18 cellular contexts compared by ENCODE assay signal in genomic region chr10:97522937-97523336, GRCh38. TPM values are rescaled to one million over a fixed set of nuclear protein-coding genes. Genes with fewer than 3 reads are reported as not detected.
"Had no signal": no experiment of that assay in that cellular context is flagged by ENCODE, and none has a peak within 500 bp of the region (broad histone marks: within the 10 kb centered on the region; RNA-seq: fewer than 3 reads in every experiment).

No MANE protein-coding gene starts in this region.

- H3K9me3 ChIP-seq: esophagus muscularis mucosa, gastrocnemius medialis, mucosa of descending colon, pancreas, tibial nerve had no signal

- H3K4me2 ChIP-seq: hepatocyte had no signal

- H3K27ac Mint-ChIP-seq: progenitor cell of endocrine pancreas had no signal

- H3K4me3 ChIP-seq: esophagus muscularis mucosa, gastrocnemius medialis, hepatocyte, mucosa of descending colon, pancreas, tibial nerve had no signal

- DNase-seq: effector memory CD4-positive, alpha-beta T cell; gastrocnemius medialis; left colon; mucosa of descending colon; naive thymus-derived CD8-positive, alpha-beta T cell; pancreas; right cardiac atrium; small intestine; stimulated activated CD4-positive, alpha-beta T cell treated with anti-CD3 and anti-CD28 coated beads, Interleukin-12 subunit alpha, Interleukin-12 subunit beta, amount 100 ng/mL, for 4 hours; stimulated activated naive CD4-positive, alpha-beta T cell treated with Interleukin-2 at 50 U/mL for 16 hours had no signal

- ATAC-seq: gastrocnemius medialis; left colon; mucosa of descending colon; naive thymus-derived CD8-positive, alpha-beta T cell; pancreas; right cardiac atrium had no signal

- H3K27ac ChIP-seq: epithelial cell of prostate, esophagus muscularis mucosa, gastrocnemius medialis, hepatocyte, pancreas had no signal

- H3K36me3 ChIP-seq: esophagus muscularis mucosa, gastrocnemius medialis, pancreas, tibial nerve had no signal

- H3K36me3 Mint-ChIP-seq: naive thymus-derived CD8-positive, alpha-beta T cell had no signal

- H3K4me3 Mint-ChIP-seq: central memory CD8-positive, alpha-beta T cell; naive thymus-derived CD8-positive, alpha-beta T cell; neural crest cell had no signal

- H3K4me1 Mint-ChIP-seq: central memory CD8-positive, alpha-beta T cell; naive thymus-derived CD8-positive, alpha-beta T cell had no signal

- H3K9me3 Mint-ChIP-seq: central memory CD8-positive, alpha-beta T cell; naive thymus-derived CD8-positive, alpha-beta T cell; neural crest cell had no signal

- H2AFZ ChIP-seq: hepatocyte had no signal

- H3K27me3 ChIP-seq: esophagus muscularis mucosa, gastrocnemius medialis, hepatocyte, pancreas, tibial nerve had no signal

- H3K27me3 Mint-ChIP-seq: progenitor cell of endocrine pancreas had no signal

- H3K4me1 ChIP-seq: pancreas had no signal

RNA-seq across cellular contexts. Expression of gene ANKRD2, which starts 49.6 kb away (rescaled TPM):
- total RNA-seq: hepatocyte; left colon; naive thymus-derived CD8-positive, alpha-beta T cell; neural crest cell; progenitor cell of endocrine pancreas; temporal lobe had no signal
